ENCODE assay signal across 10 cellular contexts in the genomic region with DNA sequence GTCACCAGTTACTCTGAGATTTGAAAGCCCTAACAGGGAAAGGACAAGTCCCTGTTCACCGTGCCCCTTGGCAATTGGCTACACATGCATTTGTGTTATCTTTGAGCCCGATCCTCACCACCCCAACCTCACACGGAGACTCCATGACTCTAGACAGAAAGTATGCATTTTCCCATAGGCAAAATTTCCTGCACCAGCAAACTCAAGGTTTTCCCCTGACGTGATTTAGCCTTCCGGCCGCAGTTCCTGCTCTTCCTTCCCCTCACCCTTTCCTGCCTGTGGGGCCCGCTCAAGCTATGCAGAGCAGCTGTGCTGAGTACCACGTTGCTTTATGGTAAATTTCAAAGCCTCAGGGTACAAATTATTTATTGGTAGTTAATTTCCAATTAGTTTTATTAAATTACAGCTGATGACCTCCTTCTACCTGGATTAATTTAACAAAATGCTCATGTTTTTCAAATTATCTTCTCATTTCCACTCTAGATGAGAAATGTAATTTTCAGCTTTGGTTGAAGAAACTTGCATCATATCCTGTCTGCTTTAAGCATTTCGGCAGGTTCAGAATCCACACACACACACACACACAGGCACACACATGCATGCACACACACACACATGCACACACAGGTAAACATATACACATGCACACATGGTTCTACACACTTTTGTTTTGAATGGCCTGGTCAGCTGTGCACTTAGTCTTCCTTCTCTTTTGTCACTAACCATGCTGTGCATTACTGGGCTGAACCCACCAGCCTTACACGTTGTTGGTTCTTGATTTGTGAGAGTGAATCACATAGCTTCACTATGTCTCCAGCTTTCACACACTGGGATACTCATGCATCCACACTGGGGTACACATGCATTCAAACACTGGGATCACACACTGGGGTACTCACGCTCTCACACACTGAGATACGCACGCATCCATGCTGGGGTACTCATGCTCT.
DNase-seq lines count a peak whose midpoint lies in the region; ATAC-seq and TF ChIP-seq lines count a peak whose summit lies in the region.
"Had no signal": no experiment of that assay in that cellular context is flagged by ENCODE, and none has a peak within 500 bp of the region (broad histone marks: within the 10 kb centered on the region; RNA-seq: fewer than 3 reads in every experiment).

No MANE protein-coding gene starts in this region.

- peak overlapping the region; percentile 80 for H2BK120ac ChIP-seq in IMR-90 (ENCODE audit: low read depth, low read length)
- no peak overlapping the region for H2BK120ac ChIP-seq in mesendoderm (ENCODE audit: low read depth, low read length)

- peak overlapping the region; percentile 62 for H2BK5ac ChIP-seq in IMR-90 (ENCODE audit: low read depth, low read length, poor library complexity, severe bottlenecking)
- H2BK5ac ChIP-seq in mesendoderm (ENCODE audit: low read length): peak overlapping the region; percentile 55

- no peak overlapping the region for H3K4me2 ChIP-seq in IMR-90 (ENCODE audit: low read depth, low read length)
- peak overlapping the region; percentile 4 for H3K4me2 ChIP-seq in mammary epithelial cell (ENCODE audit: insufficient read depth, low read depth, low read length)
- H3K4me2 ChIP-seq in mesendoderm (ENCODE audit: low read length): no peak overlapping the region

- H3K56ac ChIP-seq in IMR-90 (ENCODE audit: extremely low read depth, insufficient read depth, low read length) (no peak overlapping the region), mesendoderm (ENCODE audit: low read length) (peak overlapping the region; percentile 27)

- peaks cover 8 to 26% (median 11%) of the 10 kb centered on the region in 4 donors for H3K4me1 Mint-ChIP-seq in CD4-positive, alpha-beta memory T cell

- H2AK5ac ChIP-seq in IMR-90 (ENCODE audit: low read depth, low read length): peak overlapping the region; percentile 89
- no peak overlapping the region for H2AK5ac ChIP-seq in mesendoderm (ENCODE audit: low read length)

- 78% methylated on average over 5 of the region's 13 CpGs; no CpG with 5 or more reads in 1 of the 2 experiments for WGBS in IMR-90 (ENCODE audit: extremely low coverage in 2 of 2, insufficient read length in 1 of 2), 2 experiments
- WGBS in mammary epithelial cell (ENCODE audit: low coverage, missing lambda C conversion rate): 74% methylated on average over 12 of the region's 13 CpGs
- WGBS in mesendoderm (ENCODE audit: extremely low coverage, insufficient coverage, low lambda C conversion rate): no CpG with 5 or more reads among the region's 13 CpGs

- dilution Hi-C loops in IMR-90 (cut with HindIII; ENCODE audit: low sequenced_read_pairs, unreplicated experiment): no loop called here
- dilution Hi-C loops in mammary epithelial cell (cut with HindIII; ENCODE audit: low sequenced_read_pairs): no loop called here

- intact Hi-C loops in CD4-positive, alpha-beta memory T cell (cut with micrococcal nuclease): loop anchor here (10.0 kb wide), 1 partner anchor 221 kb away; no protein-coding TSS in a partner anchor
- intact Hi-C loops in IMR-90 (cut with micrococcal nuclease): no loop called here
- intact Hi-C loops in mammary epithelial cell (cut with micrococcal nuclease): no loop called here

- no peak for TF ChIP-seq POLR2A in IMR-90 (IDR thresholded peaks at IDR 0.05; ENCODE audit: low read depth, low read length)

- H4K5ac ChIP-seq in IMR-90 (ENCODE audit: low read depth, low read length) (peak overlapping the region; percentile 73), mesendoderm (ENCODE audit: low read length) (no peak overlapping the region)

- H3K79me1 ChIP-seq in IMR-90 (ENCODE audit: low read depth in 1 of 2, low read length in 2 of 2) (no peaks in the 10 kb centered on the region), mesendoderm (ENCODE audit: low read length) (no peaks in the 10 kb centered on the region)

- H3K4me3 ChIP-seq in CD4-positive, alpha-beta memory T cell (ENCODE audit: low read length in 2 of 2): no peak overlapping the region
- no peak overlapping the region for H3K4me3 ChIP-seq in IMR-90 (ENCODE audit: insufficient read depth, low read depth, low read length)
- H3K4me3 ChIP-seq in mammary epithelial cell (replicated peaks in 1 of 3; ENCODE audit: insufficient read depth in 1 of 3, low read depth in 2 of 3, low read length in 3 of 3): no peak overlapping the region
- no peak overlapping the region for H3K4me3 ChIP-seq in mesendoderm (ENCODE audit: low read length)

- peaks cover 0 to 6% (median 0%) of the 10 kb centered on the region in 8 donors for H3K9me3 Mint-ChIP-seq in CD4-positive, alpha-beta memory T cell

- H4K20me1 ChIP-seq in IMR-90 (ENCODE audit: insufficient read depth, low read length): no peaks in the 10 kb centered on the region
- H4K20me1 ChIP-seq in mammary epithelial cell (ENCODE audit: insufficient read depth, low read length): no peaks in the 10 kb centered on the region

- no peaks in the 10 kb centered on the region for H3K27me3 ChIP-seq in CD4-positive, alpha-beta memory T cell (ENCODE audit: insufficient read depth, low read length)
- H3K27me3 ChIP-seq in IMR-90 (ENCODE audit: control insufficient read depth, insufficient read depth, low read length) (no peaks in the 10 kb centered on the region), mammary epithelial cell (ENCODE audit: insufficient read depth, low read length) (no peaks in the 10 kb centered on the region), mesendoderm (ENCODE audit: insufficient read depth, low read length, poor library complexity) (no peaks in the 10 kb centered on the region)

- H2BK15ac ChIP-seq in IMR-90 (ENCODE audit: low read depth, low read length) (peak overlapping the region; percentile 76; the same call in 2 of the 3 replicates), mesendoderm (replicated peaks; ENCODE audit: low read depth) (no peak overlapping the region)

- peaks cover 0 to 3% of the 10 kb centered on the region in 2 donors for H3K36me3 Mint-ChIP-seq in CD4-positive, alpha-beta memory T cell

- H3K23ac ChIP-seq in IMR-90 (ENCODE audit: low read depth, low read length) (peak overlapping the region; percentile 60), mesendoderm (ENCODE audit: low read length) (no peak overlapping the region)

- peak overlapping the region; percentile 81 for H2BK20ac ChIP-seq in IMR-90 (ENCODE audit: low read depth, low read length)

- POLR2A ChIA-PET in CD4-positive, alpha-beta memory T cell (lab: Charles Lee; ENCODE audit: partially characterized antibody): interaction anchor here (0.9 to 1.0 kb wide), 2 partner anchors 17 to 320 kb away, joined by 3 to 4 read pairs; no protein-coding TSS in a partner anchor
- POLR2A ChIA-PET in IMR-90 (lab: Charles Lee; ENCODE audit: unreplicated experiment): no interaction called here

- no peaks in the 10 kb centered on the region for H3K79me2 ChIP-seq in mammary epithelial cell (ENCODE audit: insufficient read depth, low read length)
- H3K79me2 ChIP-seq in mesendoderm (ENCODE audit: control insufficient read depth, insufficient read depth, low read length): no peaks in the 10 kb centered on the region

- peaks cover 10% of the 10 kb centered on the region for H3K4me1 ChIP-seq in CD4-positive, alpha-beta memory T cell (ENCODE audit: insufficient read depth, low read length)
- H3K4me1 ChIP-seq in IMR-90 (ENCODE audit: control insufficient read depth, insufficient read depth, low read length) (peaks cover 13% of the 10 kb centered on the region), mammary epithelial cell (ENCODE audit: insufficient read depth, low read length) (peaks cover 38% of the 10 kb centered on the region), mesendoderm (ENCODE audit: control insufficient read depth, low read depth, low read length) (peaks cover 6% of the 10 kb centered on the region)

- TF ChIP-seq RAD21 in IMR-90 (IDR thresholded peaks at IDR 0.05; ENCODE audit: low read length): no peak

- H4K8ac ChIP-seq in IMR-90 (ENCODE audit: low read depth in 2 of 2, low read length in 2 of 2) (peak overlapping the region in 1 of 2 experiments; percentile 68; a peak in 2 of 4 replicates), mesendoderm (ENCODE audit: low read depth, low read length) (no peak overlapping the region)

- H3K27ac ChIP-seq in CD4-positive, alpha-beta memory T cell (ENCODE audit: low read depth, low read length): no peak overlapping the region
- H3K27ac ChIP-seq in IMR-90 (ENCODE audit: insufficient read depth, low read length) (peak overlapping the region; percentile 24; the same call in 1 of the 2 replicates), mammary epithelial cell (ENCODE audit: insufficient read depth, low read depth, low read length) (peak overlapping the region; percentile 58), mesendoderm (ENCODE audit: low read depth, low read length) (peak overlapping the region; percentile 7)

- no peak for ATAC-seq in IMR-90 (ENCODE audit: low read depth)

- no peaks in the 10 kb centered on the region for H3K9me3 ChIP-seq in CD4-positive, alpha-beta memory T cell (ENCODE audit: control insufficient read depth in 1 of 2, low read length in 2 of 2)
- H3K9me3 ChIP-seq in IMR-90 (ENCODE audit: control insufficient read depth, insufficient read depth, low read length): peaks cover 2% of the 10 kb centered on the region; the same call in 1 of the 2 replicates
- H3K9me3 ChIP-seq in mammary epithelial cell (replicated peaks; ENCODE audit: insufficient read depth, low read length): no peaks in the 10 kb centered on the region

- H3K18ac ChIP-seq in IMR-90 (ENCODE audit: low read depth, low read length): peak overlapping the region; percentile 54
- no peak overlapping the region for H3K18ac ChIP-seq in mesendoderm (ENCODE audit: low read length)

- H3K9me1 ChIP-seq in IMR-90 (ENCODE audit: insufficient read depth, low read length): peaks cover 15% of the 10 kb centered on the region

- TF ChIP-seq CTCF in IMR-90 (conservative IDR thresholded peaks at IDR 0.05; ENCODE audit: low read depth, low read length): no peak; the same call in 1 of the 2 replicates
- TF ChIP-seq CTCF in mammary epithelial cell (conservative IDR thresholded peaks at IDR 0.05 in 1 of 2, IDR thresholded peaks at IDR 0.05 in 1 of 2; ENCODE audit: extremely low read depth in 1 of 2, insufficient read depth in 1 of 2, low read depth in 1 of 2, low read length in 2 of 2): peak in 1 of 2 donors; percentile 10

- peak overlapping the region; percentile 72 for H3K14ac ChIP-seq in IMR-90 (replicated peaks; ENCODE audit: low read depth, low read length)

- H3K9ac ChIP-seq in IMR-90 (ENCODE audit: low read depth, low read length) (no peak overlapping the region), mammary epithelial cell (ENCODE audit: insufficient read depth, low read length) (no peak overlapping the region), mesendoderm (ENCODE audit: low read length) (no peak overlapping the region)

- CTCF ChIA-PET in CD4-positive, alpha-beta memory T cell (lab: Charles Lee; ENCODE audit: partially characterized antibody): no interaction called here
- CTCF ChIA-PET in IMR-90 (lab: Yijun Ruan, JAX) (no interaction called here), mammary epithelial cell (lab: Charles Lee; ENCODE audit: low non-redundant PET) (no interaction called here)

- H2AFZ ChIP-seq in IMR-90 (replicated peaks; ENCODE audit: low read length, poor library complexity): peak overlapping the region; percentile 45
- H2AFZ ChIP-seq in mammary epithelial cell (ENCODE audit: low read depth, low read length): peak overlapping the region; percentile 9

- no peak for DNase-seq in CD4-positive, alpha-beta memory T cell
- DNase-seq in IMR-90 (peak; percentile 19), mammary epithelial cell (peak; percentile 62), mesendoderm (peak; percentile 86), NCI-H2107 treated with DMSO at 0.1 percent for 48 hours (lab: John Stamatoyannopoulos, UW; ENCODE audit: unreplicated experiment) (no peak), SW 1271 (lab: John Stamatoyannopoulos, UW) (no peak), cortex of kidney (lab: John Stamatoyannopoulos, UW) (no peak)
- DNase-seq: Calu3; NCI-H1694; stimulated activated CD4-positive, alpha-beta T cell treated with anti-CD3 and anti-CD28 coated beads, Interleukin-1b, Interleukin-23, amount 100 ng/mL, for 48 hours had no signal

- peak overlapping the region; percentile 77 for H3K4ac ChIP-seq in IMR-90 (ENCODE audit: low read depth, low read length)
- H3K4ac ChIP-seq in mesendoderm (ENCODE audit: low read depth, low read length): no peak overlapping the region

- no TSS peak for BruUV-seq in IMR-90 (replicated peaks; lab: Mats Ljungman, UMichigan)
- BruUV-seq in mammary epithelial cell (replicated peaks; lab: Mats Ljungman, UMichigan): no TSS peak

- no peaks in the 10 kb centered on the region for H3K36me3 ChIP-seq in CD4-positive, alpha-beta memory T cell (ENCODE audit: insufficient read depth, low read length)
- H3K36me3 ChIP-seq in IMR-90 (ENCODE audit: control insufficient read depth, insufficient read depth, low read length) (no peaks in the 10 kb centered on the region), mammary epithelial cell (ENCODE audit: insufficient read depth, low read length) (no peaks in the 10 kb centered on the region), mesendoderm (ENCODE audit: control insufficient read depth, insufficient read depth, low read length) (no peaks in the 10 kb centered on the region)

- peaks cover 0 to 3% of the 10 kb centered on the region in 2 donors for H3K27me3 Mint-ChIP-seq in CD4-positive, alpha-beta memory T cell

- in situ Hi-C loops in IMR-90 (cut with MboI; ENCODE audit: low sequenced_read_pairs): no loop called here
- in situ Hi-C loops in mammary epithelial cell (cut with MboI; ENCODE audit: low sequenced_read_pairs in 2 of 2): loop anchor here in 1 of 2 donors (25.0 kb wide), 1 partner anchor 1207 kb away; no protein-coding TSS in a partner anchor

- peak overlapping the region in 6 of 8 donors; percentile 25 to 64 (median 52) for H3K4me3 Mint-ChIP-seq in CD4-positive, alpha-beta memory T cell

- H3K27ac Mint-ChIP-seq in CD4-positive, alpha-beta memory T cell: peak overlapping the region in 5 of 7 donors; percentile 31 to 61 (median 48)

- H2AK9ac ChIP-seq in IMR-90 (replicated peaks; ENCODE audit: low read depth, low read length, poor library complexity): peak overlapping the region; percentile 33

- peak overlapping the region; percentile 73 for H4K91ac ChIP-seq in IMR-90 (ENCODE audit: insufficient read depth, low read depth, low read length)

Comparison
In these comparisons a context has a peak if more than half of its experiments do, and no peak if none do; other contexts are left out.
1. DNase-seq: peak in IMR-90 (single experiment), mammary epithelial cell (single experiment) and mesendoderm (single experiment); none in CD4-positive, alpha-beta memory T cell (0 of 5), NCI-H2107 treated with DMSO at 0.1 percent for 48 hours (single experiment), SW 1271 (0 of 2) and cortex of kidney (single experiment).